Comparison of ENCODE assay signal across 25 cellular contexts in genomic region chr14:50387543-50387942, GRCh38. TPM values are rescaled to one million over a fixed set of nuclear protein-coding genes. Genes with fewer than 3 reads are reported as not detected.
A peak's percentile ranks its signal among the peaks of the same experiment; 100 is the strongest.
DNase-seq lines count a peak whose midpoint lies in the region; ATAC-seq, FAIRE-seq and TF ChIP-seq lines count a peak whose summit lies in the region.
"Had no signal": no experiment of that assay in that cellular context is flagged by ENCODE, and none has a peak within 500 bp of the region (broad histone marks: within the 10 kb centered on the region; RNA-seq: fewer than 3 reads in every experiment).

No MANE protein-coding gene starts in this region.

- H2BK15ac ChIP-seq in mesenchymal stem cell (ENCODE audit: low read depth, poor library complexity, severe bottlenecking) = no peak overlapping the region

- H3K27ac ChIP-seq in HepG2 (ENCODE audit: extremely low read length, insufficient read depth, low read length) (no peak overlapping the region), right lobe of liver (no peak overlapping the region), VCaP (peak overlapping the region; percentile 39; the same call in 1 of the 2 replicates), mesenchymal stem cell (ENCODE audit: low read length, poor library complexity, severe bottlenecking) (no peak overlapping the region), prostate gland (no peak overlapping the region), right atrium auricular region (no peak overlapping the region)
- H3K27ac ChIP-seq: 22Rv1, BLaER1 had no signal

- no peak overlapping the region for H3K23ac ChIP-seq in mesenchymal stem cell (ENCODE audit: low read length in 2 of 2)

- H2AFZ ChIP-seq in HepG2 (ENCODE audit: low read length) = no peak overlapping the region
- no peak overlapping the region for H2AFZ ChIP-seq in mesenchymal stem cell (ENCODE audit: low read depth, low read length)

- BruUV-seq in HepG2 (replicated peaks; lab: Mats Ljungman, UMichigan) = no TSS peak

- peaks cover 2% of the 10 kb centered on the region for H3K79me1 ChIP-seq in mesenchymal stem cell (replicated peaks; ENCODE audit: low read length, poor library complexity, severe bottlenecking)

- H3K9me3 ChIP-seq in HepG2 (ENCODE audit: low read length) (no peaks in the 10 kb centered on the region), right lobe of liver (no peaks in the 10 kb centered on the region), mesenchymal stem cell (ENCODE audit: control insufficient read depth, low read length) (no peaks in the 10 kb centered on the region), prostate gland (no peaks in the 10 kb centered on the region), right atrium auricular region (no peaks in the 10 kb centered on the region)
- H3K9me3 ChIP-seq: BE2C, BLaER1 had no signal

- TF ChIP-seq POLR2A in HepG2 (IDR thresholded peaks at IDR 0.05; ENCODE audit: insufficient read depth in 1 of 2, low read depth in 2 of 2, low read length in 2 of 2) (no peak), right lobe of liver (IDR thresholded peaks at IDR 0.05) (no peak), prostate gland (IDR thresholded peaks at IDR 0.05) (no peak)

- H2BK5ac ChIP-seq in mesenchymal stem cell (ENCODE audit: low read depth, low read length, poor library complexity, severe bottlenecking) = no peak overlapping the region

- H3K4me3 ChIP-seq in HepG2 (replicated peaks in 1 of 3; ENCODE audit: insufficient read depth in 1 of 3, low read depth in 2 of 3, low read length in 3 of 3) (no peak overlapping the region), right lobe of liver (no peak overlapping the region), mesenchymal stem cell (ENCODE audit: insufficient read depth in 1 of 2, low read depth in 1 of 2, low read length in 2 of 2) (no peak overlapping the region), prostate gland (no peak overlapping the region), right atrium auricular region (no peak overlapping the region)
- H3K4me3 ChIP-seq: BLaER1, GM12878 had no signal

- H4K8ac ChIP-seq in mesenchymal stem cell (ENCODE audit: low read length) = no peak overlapping the region

- no peaks in the 10 kb centered on the region for H4K20me1 ChIP-seq in HepG2 (ENCODE audit: insufficient read depth, low read length)
- H4K20me1 ChIP-seq: BLaER1 had no signal

- no peak overlapping the region for H3K4ac ChIP-seq in mesenchymal stem cell (ENCODE audit: low read depth in 1 of 2, low read length in 2 of 2)

- H3K9ac ChIP-seq in HepG2 (ENCODE audit: insufficient read depth, low read depth, low read length) = no peak overlapping the region
- H3K9ac ChIP-seq in mesenchymal stem cell (ENCODE audit: low read length) = no peak overlapping the region
- H3K9ac ChIP-seq: BLaER1 had no signal

- H2BK120ac ChIP-seq in mesenchymal stem cell (ENCODE audit: low read depth, low read length) = no peak overlapping the region

- no peak overlapping the region for H4K91ac ChIP-seq in mesenchymal stem cell (ENCODE audit: low read length)

- no peak overlapping the region for H3K18ac ChIP-seq in mesenchymal stem cell (ENCODE audit: low read depth in 1 of 2, low read length in 2 of 2)

- H2AK5ac ChIP-seq in mesenchymal stem cell (ENCODE audit: low read length, severe bottlenecking) = peak overlapping the region; percentile 84

- whole genome bisulfite sequencing in HepG2 (ENCODE audit: low lambda C conversion rate) = 87% methylated on average over 1 of the region's 1 CpG
- WGBS in right lobe of liver (ENCODE audit: insufficient coverage, low coverage, low lambda C conversion rate, missing lambda C conversion rate) = 100% methylated on average over 1 of the region's 1 CpG
- 100% methylated on average over 1 of the region's 1 CpG for WGBS in mesenchymal stem cell
- WGBS in prostate gland = 95% methylated on average over 1 of the region's 1 CpG

- in situ Hi-C loops in HepG2 (cut with HindIII; ENCODE audit: extremely low pct_ligation_motif_present, low pct_unique_long_range_greater_than_20kb) = no loop called here

- intact Hi-C loops in HepG2 (cut with micrococcal nuclease; ENCODE audit: unreplicated experiment) = no loop called here
- intact Hi-C loops in right lobe of liver (cut with DNase I) = no loop called here
- intact Hi-C loops in prostate gland (cut with DNase I) = no loop called here

- DNase-seq in HepG2 (ENCODE audit: low spot score) = no peak
- no peak for DNase-seq in right lobe of liver
- no peak for DNase-seq in mesenchymal stem cell
- DNase-seq in prostate gland (ENCODE audit: low spot score) = no peak
- no peak for DNase-seq in right atrium auricular region (ENCODE audit: low spot score)
- DNase-seq: ACHN; BE2C; C1 segment of cervical spinal cord; CD4-positive, alpha-beta memory T cell; CD4-positive, CD25-positive, alpha-beta regulatory T cell; CD8-positive, alpha-beta memory T cell; COR-L47; DMS 273 treated with DMSO at 0.1 percent for 48 hours; DMS153; DMS53; DMS79; DND-41; EL; GDM1 had no signal

- FAIRE-seq in HepG2 (lab: Jason Lieb, UNC) = no peak
- FAIRE-seq: GM12878, GM12892, GM18507 had no signal

- CTCF ChIA-PET in HepG2 (lab: Yijun Ruan, JAX; ENCODE audit: low intra/inter-chr PET ratio, low total read pairs) = no interaction called here

- no peaks in the 10 kb centered on the region for H3K27me3 ChIP-seq in HepG2 (ENCODE audit: control insufficient read depth in 1 of 2, insufficient read depth in 2 of 2, low read length in 2 of 2)
- no peaks in the 10 kb centered on the region for H3K27me3 ChIP-seq in right lobe of liver
- no peaks in the 10 kb centered on the region for H3K27me3 ChIP-seq in mesenchymal stem cell (ENCODE audit: control insufficient read depth in 1 of 2, insufficient read depth in 1 of 2, low read length in 2 of 2)
- H3K27me3 ChIP-seq in prostate gland (replicated peaks; ENCODE audit: insufficient read depth) = no peaks in the 10 kb centered on the region
- no peaks in the 10 kb centered on the region for H3K27me3 ChIP-seq in right atrium auricular region
- H3K27me3 ChIP-seq: BE2C, BLaER1 had no signal

- H3K4me2 ChIP-seq in HepG2 (ENCODE audit: low read depth, low read length) (no peak overlapping the region), mesenchymal stem cell (ENCODE audit: low read length, poor library complexity, severe bottlenecking) (no peak overlapping the region)
- H3K4me2 ChIP-seq: BLaER1 had no signal

- POLR2A ChIA-PET in HepG2 (lab: Yijun Ruan, JAX) = no interaction called here

- ATAC-seq in HepG2 (no peak), right lobe of liver (no peak)
- ATAC-seq: GM12878 had no signal

- H3K36me3 ChIP-seq in HepG2 (replicated peaks in 1 of 2; ENCODE audit: control insufficient read depth in 1 of 2, insufficient read depth in 2 of 2, low read length in 2 of 2) (no peaks in the 10 kb centered on the region), right lobe of liver (no peaks in the 10 kb centered on the region), mesenchymal stem cell (ENCODE audit: control insufficient read depth in 1 of 2, insufficient read depth in 2 of 2, low read depth in 1 of 2, low read length in 2 of 2) (no peaks in the 10 kb centered on the region), prostate gland (no peaks in the 10 kb centered on the region), right atrium auricular region (no peaks in the 10 kb centered on the region)
- H3K36me3 ChIP-seq: BE2C, BLaER1 had no signal

- peaks cover 34% of the 10 kb centered on the region for H3K4me1 ChIP-seq in HepG2 (ENCODE audit: insufficient read depth, low read length)
- H3K4me1 ChIP-seq in right lobe of liver = peaks cover 0 to 9% (median 0%) of the 10 kb centered on the region in 4 donors
- H3K4me1 ChIP-seq in mesenchymal stem cell (ENCODE audit: control insufficient read depth, insufficient read depth, low read depth, low read length) = peaks cover 12% of the 10 kb centered on the region
- no peaks in the 10 kb centered on the region for H3K4me1 ChIP-seq in prostate gland (replicated peaks)
- no peaks in the 10 kb centered on the region for H3K4me1 ChIP-seq in right atrium auricular region
- H3K4me1 ChIP-seq: BLaER1 had no signal

- TF ChIP-seq CTCF in HepG2 (CRISPR knock-in tag; IDR thresholded peaks at IDR 0.05) (no peak), right lobe of liver (IDR thresholded peaks at IDR 0.05) (no peak), VCaP (conservative IDR thresholded peaks at IDR 0.05) (no peak), prostate gland (IDR thresholded peaks at IDR 0.05) (no peak), right atrium auricular region (IDR thresholded peaks at IDR 0.05) (no peak)

- TF ChIP-seq EP300 in HepG2 (IDR thresholded peaks at IDR 0.05; ENCODE audit: low read depth in 2 of 2, low read length in 2 of 2) (no peak), HepG2 (CRISPR knock-in tag; IDR thresholded peaks at IDR 0.05; ENCODE audit: borderline replicate concordance) (no peak)

- TF ChIP-seq RAD21 in HepG2 (CRISPR knock-in tag; IDR thresholded peaks at IDR 0.05) = no peak

- no peak overlapping the region for H2BK12ac ChIP-seq in mesenchymal stem cell (ENCODE audit: low read length in 2 of 2)

- H3K14ac ChIP-seq in mesenchymal stem cell (ENCODE audit: low read length in 2 of 2) = no peak overlapping the region

- no peaks in the 10 kb centered on the region for H3K79me2 ChIP-seq in HepG2 (ENCODE audit: insufficient read depth, low read length)

RNA-seq across cellular contexts. Expression of gene CDKL1, which starts 9.1 kb away (rescaled TPM):
- 5.1 and 7.9 TPM in 2 replicates for total RNA-seq in HepG2 (2016; rRNA removed; fragmentation: Illumina TruSeq; extraction: Trizol)
- total RNA-seq in HepG2 (2016; cell fraction: cytosol; rRNA removed; fragmentation: Illumina TruSeq; extraction: Trizol; ENCODE audit: low read depth) = 1.4 and 3.0 TPM in 2 replicates
- 4.2 and 9.4 TPM in 2 replicates for total RNA-seq in HepG2 (2016; cell fraction: insoluble cytoplasmic fraction; rRNA removed; fragmentation: Illumina TruSeq; extraction: Trizol)
- total RNA-seq in HepG2 (2016; cell fraction: membrane; rRNA removed; fragmentation: Illumina TruSeq; extraction: Trizol) = 2.3 and 3.1 TPM in 2 replicates
- 1.9 and 6.9 TPM in 2 replicates for total RNA-seq in HepG2 (2016; cell fraction: nucleus; rRNA removed; fragmentation: Illumina TruSeq; extraction: Trizol)
- 0.30 and 4.4 TPM in 2 replicates for polyA plus RNA-seq in HepG2 (2011; rRNA removed)
- polyA plus RNA-seq in HepG2 (2011; cell fraction: cytosol; rRNA removed) = 0.33 and 1.1 TPM in 2 replicates
- polyA plus RNA-seq in HepG2 (2011; cell fraction: nucleus; rRNA removed) = 0.57 and 0.66 TPM in 2 replicates
- polyA plus RNA-seq in HepG2 (2012) = 0.33 and 0.63 TPM in 2 replicates
- polyA plus RNA-seq in HepG2 (2016; cell fraction: cytosol; fragmentation: Illumina TruSeq; extraction: Trizol; ENCODE audit: low read depth) = 0.33 and 1.4 TPM in 2 replicates
- 7.0 and 9.1 TPM in 2 replicates for polyA plus RNA-seq in HepG2 (2016; cell fraction: insoluble cytoplasmic fraction; fragmentation: Illumina TruSeq; extraction: Trizol; ENCODE audit: low read depth)
- 0.94 and 1.4 TPM in 2 replicates for polyA plus RNA-seq in HepG2 (2016; cell fraction: membrane; fragmentation: Illumina TruSeq; extraction: Trizol; ENCODE audit: low read depth)
- 1.9 and 2.0 TPM in 2 replicates for polyA plus RNA-seq in HepG2 (2016; cell fraction: nucleus; fragmentation: Illumina TruSeq; extraction: Trizol; ENCODE audit: insufficient read depth, low read depth)
- 1.7 and 2.9 TPM in 2 replicates for polyA minus RNA-seq in HepG2 (2011; rRNA and poly(A)+ RNA removed; ENCODE audit: low replicate concordance)
- 0.79 and 2.7 TPM in 2 replicates for polyA minus RNA-seq in HepG2 (2011; cell fraction: cytosol; rRNA and poly(A)+ RNA removed)
- polyA minus RNA-seq in HepG2 (2011; cell fraction: nucleus; rRNA and poly(A)+ RNA removed) = 0.99 and 1.2 TPM in 2 replicates
- 1 to 10 TPM; 1.1 to 4.5 (median 2.8) TPM for total RNA-seq in right lobe of liver
- 6.5 TPM for polyA plus RNA-seq in mesenchymal stem cell (2013, experiment 1 of 2)
- 4.4 TPM for polyA plus RNA-seq in mesenchymal stem cell (2013, experiment 2 of 2)
- total RNA-seq in prostate gland = 10 to 100 TPM in 1 of 2 donors, 1 to 10 TPM in 1; 3.4 to 18.5 TPM
- total RNA-seq in right atrium auricular region = 1 to 10 TPM; 2.4 to 4.6 TPM
